In the genomic region with DNA sequence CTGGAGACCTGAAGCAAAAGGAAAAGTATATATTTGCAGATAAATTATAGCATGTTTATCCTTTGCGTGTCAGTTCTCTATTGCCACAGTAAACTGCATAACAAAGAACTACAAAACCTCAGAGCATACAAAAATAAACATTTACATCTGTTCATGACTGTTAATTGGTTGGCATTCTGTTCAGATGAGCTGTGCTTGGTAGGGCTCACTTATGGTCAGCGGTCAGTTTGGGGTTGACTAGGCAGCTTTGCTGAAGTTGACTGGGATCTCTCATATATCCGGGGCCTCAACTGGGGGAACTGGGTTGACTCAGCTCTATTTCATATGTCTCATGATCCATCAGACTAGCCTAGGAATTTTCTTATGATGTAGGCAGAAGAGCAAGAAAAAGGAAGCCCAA, we compare ENCODE assay signal across 17 cellular contexts.
DNase-seq lines count a peak whose midpoint lies in the region; ATAC-seq and TF ChIP-seq lines count a peak whose summit lies in the region.
"Had no signal": no experiment of that assay in that cellular context is flagged by ENCODE, and none has a peak within 500 bp of the region (broad histone marks: within the 10 kb centered on the region; RNA-seq: fewer than 3 reads in every experiment).

No MANE protein-coding gene starts in this region.

- no peak overlapping the region for H3K4me3 Mint-ChIP-seq in natural killer cell
- H3K4me3 Mint-ChIP-seq: activated CD4-positive, alpha-beta memory T cell treated with anti-CD3 and anti-CD28 coated beads for 36 hours; effector memory CD8-positive, alpha-beta T cell; naive B cell; stimulated activated naive CD8-positive, alpha-beta T cell treated with anti-CD3 and anti-CD28 coated beads, Interleukin-15, Interleukin-2, amounts not matched to agents 100 ng/mL and 50 ng/mL, for 24 hours had no signal

- no peaks in the 10 kb centered on the region for H3K27me3 Mint-ChIP-seq in natural killer cell (ENCODE audit: low read depth in 2 of 2)
- H3K27me3 Mint-ChIP-seq: activated CD4-positive, alpha-beta memory T cell treated with anti-CD3 and anti-CD28 coated beads for 36 hours; effector memory CD8-positive, alpha-beta T cell; stimulated activated naive CD8-positive, alpha-beta T cell treated with anti-CD3 and anti-CD28 coated beads, Interleukin-15, Interleukin-2, amounts not matched to agents 100 ng/mL and 50 ng/mL, for 24 hours had no signal

- intact Hi-C loops in natural killer cell (cut with micrococcal nuclease) = no loop called here

- no peaks in the 10 kb centered on the region for H3K4me1 Mint-ChIP-seq in natural killer cell
- H3K4me1 Mint-ChIP-seq: naive B cell had no signal

- peaks cover 12 to 15% of the 10 kb centered on the region in 2 donors for H3K9me3 Mint-ChIP-seq in natural killer cell

- DNase-seq in EH (ENCODE audit: low read depth) = peak; percentile 97
- peak; percentile 9 for DNase-seq in NCI-H226
- DNase-seq in choroid plexus epithelial cell (ENCODE audit: low read depth) = peak; percentile 90
- DNase-seq in non-pigmented ciliary epithelial cell (ENCODE audit: low read depth) = peak; percentile 86
- no peak for DNase-seq in activated gamma-delta T cell treated with Interleukin-2 at 50 U/mL for 16 hours
- no peak for DNase-seq in COLO829 (ENCODE audit: low spot score)
- DNase-seq in natural killer cell = no peak
- DNase-seq: activated CD4-positive, alpha-beta memory T cell treated with anti-CD3 and anti-CD28 coated beads for 36 hours; body of pancreas; COR-L47; effector memory CD8-positive, alpha-beta T cell; head of caudate nucleus; naive B cell; NCI-H1048; NCI-H446; right cardiac atrium had no signal

- no peak for ATAC-seq in natural killer cell
- ATAC-seq: body of pancreas; effector memory CD8-positive, alpha-beta T cell had no signal

- TF ChIP-seq CTCF in choroid plexus epithelial cell (conservative IDR thresholded peaks at IDR 0.05; ENCODE audit: low read depth, low read length) = no peak
- TF ChIP-seq CTCF in natural killer cell (IDR thresholded peaks at IDR 0.05) = no peak

- peaks cover 10% of the 10 kb centered on the region for H3K36me3 Mint-ChIP-seq in natural killer cell
- H3K36me3 Mint-ChIP-seq: activated CD4-positive, alpha-beta memory T cell treated with anti-CD3 and anti-CD28 coated beads for 36 hours had no signal

- H3K4me3 ChIP-seq in choroid plexus epithelial cell (ENCODE audit: low read depth, low read length) = no peak overlapping the region
- H3K4me3 ChIP-seq: body of pancreas had no signal

- no peak overlapping the region for H3K27ac Mint-ChIP-seq in natural killer cell
- H3K27ac Mint-ChIP-seq: activated CD4-positive, alpha-beta memory T cell treated with anti-CD3 and anti-CD28 coated beads for 36 hours; effector memory CD8-positive, alpha-beta T cell; naive B cell; stimulated activated naive CD8-positive, alpha-beta T cell treated with anti-CD3 and anti-CD28 coated beads, Interleukin-15, Interleukin-2, amounts not matched to agents 100 ng/mL and 50 ng/mL, for 24 hours had no signal

Comparison
In these comparisons a context has a peak if more than half of its experiments do, and no peak if none do; other contexts are left out.
1. DNase-seq: peak in EH (single experiment), NCI-H226 (single experiment), choroid plexus epithelial cell (single experiment) and non-pigmented ciliary epithelial cell (single experiment); none in activated gamma-delta T cell treated with Interleukin-2 at 50 U/mL for 16 hours (single experiment), COLO829 (single experiment) and natural killer cell (single experiment).